In genomic region chrX:18971506-18971905, GRCh38 we compare ENCODE assay signal across 23 cellular contexts.
"Had no signal": no experiment of that assay in that cellular context is flagged by ENCODE, and none has a peak within 500 bp of the region (broad histone marks: within the 10 kb centered on the region; RNA-seq: fewer than 3 reads in every experiment).

No MANE protein-coding gene starts in this region.

- DNase-seq: activated CD4-positive, alpha-beta T cell treated with anti-CD3 and anti-CD28 coated beads, Interleukin-2, amount 10 ng/mL, durations not matched to agents 24 days and 14 days; activated CD4-positive, alpha-beta T cell treated with anti-CD3 and anti-CD28 coated beads, Interleukin-2, amount 50 U/mL, for 48 hours; activated CD4-positive, CD25-positive, alpha-beta regulatory T cell treated with anti-CD3 and anti-CD28 coated beads, Interleukin-2, amount 50 U/mL, for 72 hours; activated CD8-positive, alpha-beta memory T cell treated with anti-CD3 and anti-CD28 coated beads, Interleukin-2, amount 10 ng/mL, durations not matched to agents 7 days and 5 days; activated gamma-delta T cell; activated naive CD4-positive, alpha-beta T cell treated with anti-CD3 and anti-CD28 coated beads for 36 hours; activated T-cell treated with anti-CD3 and anti-CD28 coated beads, Interleukin-2, amount 50 U/mL, for 4 hours; amygdala; IMR-90; KBM-7; NCI-H1092; NCI-H1417; NCI-H187; NCI-H2081; NCI-H2171 treated with DMSO at 0.1 percent for 48 hours; NCI-H510A treated with DMSO at 0.1 percent for 48 hours; NCI-H774; PC-9; SHP77 treated with DMSO at 0.1 percent for 48 hours; T-helper 17 cell; T-helper 9 cell had no signal

- ATAC-seq: activated CD8-positive, alpha-beta memory T cell treated with anti-CD3 and anti-CD28 coated beads, Interleukin-2, amount 10 ng/mL, durations not matched to agents 7 days and 5 days; activated T-cell treated with anti-CD3 and anti-CD28 coated beads, Interleukin-2, amount 50 U/mL, for 4 hours; activated T-helper 17 cell treated with anti-CD3 and anti-CD28 coated beads, Interleukin-2, amount 50 U/mL, for 72 hours; T-helper 17 cell; WTC11 had no signal
